33 cellular contexts compared by ENCODE assay signal in the genomic region with DNA sequence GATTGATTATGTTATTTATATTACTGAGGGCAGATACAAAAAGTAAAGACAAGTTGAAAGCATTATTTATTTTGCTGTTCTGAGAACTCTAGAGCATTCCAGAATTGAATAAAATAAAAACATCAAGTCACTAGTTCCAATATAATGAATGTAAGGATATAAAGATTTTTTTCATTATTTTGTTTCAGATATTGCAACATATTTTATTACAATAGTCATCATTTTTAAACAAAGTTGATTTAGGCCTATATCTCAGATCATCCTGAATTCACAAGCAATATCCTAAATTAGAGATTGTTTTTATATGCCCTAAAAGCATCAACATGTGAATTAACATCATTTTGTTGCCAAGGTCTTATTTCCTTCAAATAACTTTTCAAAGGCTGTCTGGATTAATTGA.
"Had no signal": no experiment of that assay in that cellular context is flagged by ENCODE, and none has a peak within 500 bp of the region (broad histone marks: within the 10 kb centered on the region; RNA-seq: fewer than 3 reads in every experiment).

No MANE protein-coding gene starts in this region.

- FAIRE-seq: astrocyte, bronchial epithelial cell had no signal

- H3K27me3 ChIP-seq: adrenal gland, body of pancreas, brain microvascular endothelial cell, breast epithelium, cardiac muscle cell had no signal

- H3K27ac ChIP-seq: adrenal gland, body of pancreas, brain microvascular endothelial cell, breast epithelium, cardiac muscle cell had no signal

- DNase-seq: activated effector memory CD4-positive, alpha-beta T cell treated with anti-CD3 and anti-CD28 coated beads, Interleukin-2, amount 50 U/mL, for 16 hours; activated effector memory CD4-positive, alpha-beta T cell treated with Interleukin-2 at 50 U/mL for 16 hours; activated gamma-delta T cell; activated gamma-delta T cell treated with Interleukin-2 at 50 U/mL for 16 hours; activated naive CD4-positive, alpha-beta T cell; activated naive CD4-positive, alpha-beta T cell treated with anti-CD3 and anti-CD28 coated beads for 36 hours; activated naive CD4-positive, alpha-beta T cell treated with anti-CD3 and anti-CD28 coated beads, Interleukin-2, amount 10 ng/mL, durations not matched to agents 7 days and 5 days; activated naive CD4-positive, alpha-beta T cell treated with anti-CD3 and anti-CD28 coated beads, Interleukin-2, amount 50 U/mL, for 16 hours; activated naive CD4-positive, alpha-beta T cell treated with Interleukin-2 at 50 U/mL for 16 hours; activated naive CD8-positive, alpha-beta T cell treated with anti-CD3 and anti-CD28 coated beads for 36 hours; activated naive CD8-positive, alpha-beta T cell treated with anti-CD3 and anti-CD28 coated beads, Interleukin-2, amount 10 ng/mL, durations not matched to agents 7 days and 5 days; activated naive CD8-positive, alpha-beta T cell treated with anti-CD3 and anti-CD28 coated beads, Interleukin-2, amount 50 U/mL, for 24 hours; activated T-cell treated with anti-CD3 and anti-CD28 coated beads, Interleukin-2, amount 50 U/mL, for 1 hour; activated T-cell treated with anti-CD3 and anti-CD28 coated beads, Interleukin-2, amount 50 U/mL, for 24 hours; activated T-cell treated with anti-CD3 and anti-CD28 coated beads, Interleukin-2, amount 50 U/mL, for 4 hours; activated T-cell treated with anti-CD3 and anti-CD28 coated beads, Interleukin-2, amount 50 U/mL, for 48 hours; activated T-cell treated with anti-CD3 and anti-CD28 coated beads, Interleukin-2, amount 50 U/mL, for 72 hours; adrenal gland; amniotic stem cell; amygdala; anterior cingulate cortex; aorta; body of pancreas; brain microvascular endothelial cell; caudate nucleus; central memory CD4-positive, alpha-beta T cell; cerebellar nuclear complex had no signal

- H3K9me3 ChIP-seq: adrenal gland, body of pancreas, breast epithelium had no signal

- H3K4me1 ChIP-seq: adrenal gland, body of pancreas, breast epithelium had no signal

- H3K4me3 ChIP-seq: adrenal gland, body of pancreas, breast epithelium, cardiac muscle cell had no signal

- H3K36me3 ChIP-seq: adrenal gland, brain microvascular endothelial cell, breast epithelium, cardiac muscle cell had no signal

- ATAC-seq: activated naive CD4-positive, alpha-beta T cell treated with anti-CD3 and anti-CD28 coated beads, Interleukin-2, amount 50 U/mL, for 72 hours; activated naive CD8-positive, alpha-beta T cell treated with anti-CD3 and anti-CD28 coated beads, Interleukin-2, amount 50 U/mL, for 24 hours; activated T-cell treated with anti-CD3 and anti-CD28 coated beads, Interleukin-2, amount 50 U/mL, for 4 hours; activated T-cell treated with anti-CD3 and anti-CD28 coated beads, Interleukin-2, amount 50 U/mL, for 72 hours; activated T-helper 17 cell treated with anti-CD3 and anti-CD28 coated beads, Interleukin-2, amount 50 U/mL, for 72 hours; body of pancreas had no signal
